ENCODE assay signal across 23 cellular contexts in genomic region chr15:37246065-37246464, GRCh38.
"Had no signal": no experiment of that assay in that cellular context is flagged by ENCODE, and none has a peak within 500 bp of the region (broad histone marks: within the 10 kb centered on the region; RNA-seq: fewer than 3 reads in every experiment).

No MANE protein-coding gene starts in this region.

- H3K4me2 ChIP-seq: KMS-11 had no signal

- H3K4me3 Mint-ChIP-seq: activated CD4-positive, alpha-beta memory T cell treated with anti-CD3 and anti-CD28 coated beads, Interleukin-2, amount 10 ng/mL, durations not matched to agents 7 days and 5 days; activated CD4-positive, alpha-beta T cell treated with anti-CD3 and anti-CD28 coated beads for 36 hours; activated naive CD4-positive, alpha-beta T cell treated with anti-CD3 and anti-CD28 coated beads, Interleukin-2, amount 10 ng/mL, durations not matched to agents 7 days and 5 days; activated naive CD8-positive, alpha-beta T cell treated with anti-CD3 and anti-CD28 coated beads for 36 hours; activated T-cell treated with anti-CD3 and anti-CD28 coated beads, Interleukin-2, amount 50 U/mL, for 72 hours; T-cell had no signal

- H3K27ac Mint-ChIP-seq: activated CD4-positive, alpha-beta memory T cell treated with anti-CD3 and anti-CD28 coated beads, Interleukin-2, amount 10 ng/mL, durations not matched to agents 7 days and 5 days; activated CD4-positive, alpha-beta T cell treated with anti-CD3 and anti-CD28 coated beads for 36 hours; activated naive CD4-positive, alpha-beta T cell treated with anti-CD3 and anti-CD28 coated beads, Interleukin-2, amount 10 ng/mL, durations not matched to agents 7 days and 5 days; activated naive CD8-positive, alpha-beta T cell treated with anti-CD3 and anti-CD28 coated beads for 36 hours; activated T-cell treated with anti-CD3 and anti-CD28 coated beads, Interleukin-2, amount 50 U/mL, for 72 hours; activated T-helper 2 cell treated with anti-CD3 and anti-CD28 coated beads, Interferon-gamma antibody, Interleukin-2, Interleukin-4, amounts not matched to agents 10 μg/mL and 5 μg/mL and 100 μg/mL, durations not matched to agents 14 hours and 24 hours and 36 hours; T-cell had no signal

- H3K27ac ChIP-seq: body of pancreas, KMS-11, VCaP had no signal

- H3K9ac ChIP-seq: KMS-11 had no signal

- H3K4me3 ChIP-seq: body of pancreas had no signal

- DNase-seq: activated CD4-positive, alpha-beta memory T cell treated with anti-CD3 and anti-CD28 coated beads, Interleukin-2, amount 10 ng/mL, durations not matched to agents 7 days and 5 days; activated CD4-positive, alpha-beta T cell treated with anti-CD3 and anti-CD28 coated beads for 36 hours; activated CD4-positive, alpha-beta T cell treated with anti-CD3 and anti-CD28 coated beads, Interleukin-2, amount 50 U/mL, for 1 hour; activated gamma-delta T cell treated with Interleukin-2 at 50 U/mL for 16 hours; activated naive CD4-positive, alpha-beta T cell treated with anti-CD3 and anti-CD28 coated beads, Interleukin-2, amount 10 ng/mL, durations not matched to agents 7 days and 5 days; activated naive CD8-positive, alpha-beta T cell treated with anti-CD3 and anti-CD28 coated beads for 36 hours; activated T-cell treated with anti-CD3 and anti-CD28 coated beads for 4 hours; activated T-cell treated with anti-CD3 and anti-CD28 coated beads, Interleukin-2, amount 50 U/mL, for 72 hours; anterior cingulate cortex; body of pancreas; central memory CD4-positive, alpha-beta T cell; NCI-H1092; NCI-H1417 treated with DMSO at 0.1 percent for 48 hours; NCI-H1694; NCI-H2029 treated with DMSO at 0.1 percent for 48 hours; NCI-H510A treated with DMSO at 0.1 percent for 48 hours; NCI-H69; NK-92 treated with Interleukin-12 subunit alpha and Interleukin-12 subunit beta, amount 100 ng/mL, for 24 hours; SHP77 treated with DMSO at 0.1 percent for 48 hours; T-cell had no signal

- H3K36me3 Mint-ChIP-seq: activated naive CD4-positive, alpha-beta T cell treated with anti-CD3 and anti-CD28 coated beads, Interleukin-2, amount 10 ng/mL, durations not matched to agents 7 days and 5 days; activated naive CD8-positive, alpha-beta T cell treated with anti-CD3 and anti-CD28 coated beads for 36 hours; T-cell had no signal

- H3K27me3 Mint-ChIP-seq: activated CD4-positive, alpha-beta memory T cell treated with anti-CD3 and anti-CD28 coated beads, Interleukin-2, amount 10 ng/mL, durations not matched to agents 7 days and 5 days; activated CD4-positive, alpha-beta T cell treated with anti-CD3 and anti-CD28 coated beads for 36 hours; activated naive CD4-positive, alpha-beta T cell treated with anti-CD3 and anti-CD28 coated beads, Interleukin-2, amount 10 ng/mL, durations not matched to agents 7 days and 5 days; T-cell had no signal

- H3K9me3 ChIP-seq: body of pancreas had no signal

- H3K9me3 Mint-ChIP-seq: activated CD4-positive, alpha-beta memory T cell treated with anti-CD3 and anti-CD28 coated beads, Interleukin-2, amount 10 ng/mL, durations not matched to agents 7 days and 5 days; activated naive CD4-positive, alpha-beta T cell treated with anti-CD3 and anti-CD28 coated beads, Interleukin-2, amount 10 ng/mL, durations not matched to agents 7 days and 5 days; activated naive CD8-positive, alpha-beta T cell treated with anti-CD3 and anti-CD28 coated beads for 36 hours; activated T-cell treated with anti-CD3 and anti-CD28 coated beads, Interleukin-2, amount 50 U/mL, for 72 hours; activated T-helper 2 cell treated with anti-CD3 and anti-CD28 coated beads, Interferon-gamma antibody, Interleukin-2, Interleukin-4, amounts not matched to agents 10 μg/mL and 5 μg/mL and 100 μg/mL, durations not matched to agents 14 hours and 24 hours and 36 hours; T-cell had no signal

- H3K27me3 ChIP-seq: body of pancreas had no signal

- H3K4me1 Mint-ChIP-seq: activated CD4-positive, alpha-beta memory T cell treated with anti-CD3 and anti-CD28 coated beads, Interleukin-2, amount 10 ng/mL, durations not matched to agents 7 days and 5 days; activated CD4-positive, alpha-beta T cell treated with anti-CD3 and anti-CD28 coated beads for 36 hours; activated naive CD4-positive, alpha-beta T cell treated with anti-CD3 and anti-CD28 coated beads, Interleukin-2, amount 10 ng/mL, durations not matched to agents 7 days and 5 days; activated naive CD8-positive, alpha-beta T cell treated with anti-CD3 and anti-CD28 coated beads for 36 hours; T-cell had no signal

- ATAC-seq: activated CD4-positive, alpha-beta T cell treated with anti-CD3 and anti-CD28 coated beads for 36 hours; activated T-cell treated with anti-CD3 and anti-CD28 coated beads, Interleukin-2, amount 50 U/mL, for 72 hours; body of pancreas; T-cell had no signal
